17 cellular contexts compared by ENCODE assay signal in the genomic region with DNA sequence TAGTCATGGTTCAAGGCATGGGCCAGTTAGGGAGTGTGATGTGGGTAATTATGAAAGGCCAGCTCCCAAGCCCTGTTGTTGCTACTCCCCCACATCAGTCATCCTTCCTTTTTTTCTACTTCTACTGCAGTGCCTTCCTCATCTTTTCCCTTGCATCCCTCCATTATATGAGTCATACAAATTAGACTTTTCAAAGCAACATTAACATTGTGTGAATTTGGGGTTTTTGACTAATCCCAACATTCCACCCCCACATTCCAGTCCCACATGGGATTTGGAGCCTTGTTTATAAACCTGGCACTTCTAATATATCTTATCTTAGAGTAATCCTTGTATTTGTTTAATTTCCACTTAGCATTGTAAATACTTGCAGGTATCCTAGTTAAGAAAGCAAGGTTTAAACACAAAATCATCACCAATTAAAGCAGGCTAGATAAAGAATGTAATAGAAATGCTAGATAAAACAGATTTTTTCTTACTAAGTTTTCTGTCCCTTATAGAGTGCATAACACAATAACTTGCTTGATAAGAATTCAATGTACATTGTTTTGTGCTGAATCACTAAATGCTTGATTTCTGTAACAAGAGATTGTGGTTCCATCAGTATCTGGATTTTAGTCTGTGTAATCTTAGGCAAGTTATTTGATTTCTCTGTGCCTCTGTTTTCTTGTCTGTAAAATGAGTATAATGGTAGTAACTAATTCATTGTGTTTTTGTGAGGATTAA.
DNase-seq lines count a peak whose midpoint lies in the region; ATAC-seq and TF ChIP-seq lines count a peak whose summit lies in the region.
"Had no signal": no experiment of that assay in that cellular context is flagged by ENCODE, and none has a peak within 500 bp of the region (broad histone marks: within the 10 kb centered on the region; RNA-seq: fewer than 3 reads in every experiment).

No MANE protein-coding gene starts in this region.

- H3K36me3 ChIP-seq in left lung = no peaks in the 10 kb centered on the region
- H3K36me3 ChIP-seq: WERI-Rb-1 had no signal

- H3K4me3 ChIP-seq in AG10803 (ENCODE audit: low read length) (no peak overlapping the region), left lung (no peak overlapping the region)

- H3K9me3 ChIP-seq in left lung = no peaks in the 10 kb centered on the region

- H3K36me3 Mint-ChIP-seq in activated CD4-positive, alpha-beta memory T cell treated with anti-CD3 and anti-CD28 coated beads for 36 hours = no peaks in the 10 kb centered on the region
- H3K36me3 Mint-ChIP-seq: activated naive CD8-positive, alpha-beta T cell treated with anti-CD3 and anti-CD28 coated beads, Interleukin-2, amount 10 ng/mL, durations not matched to agents 7 days and 5 days; immature natural killer cell had no signal

- H3K27me3 ChIP-seq in left lung = no peaks in the 10 kb centered on the region

- no peaks in the 10 kb centered on the region for H3K4me1 Mint-ChIP-seq in activated CD4-positive, alpha-beta memory T cell treated with anti-CD3 and anti-CD28 coated beads for 36 hours (ENCODE audit: low read depth)
- H3K4me1 Mint-ChIP-seq: activated naive CD8-positive, alpha-beta T cell treated with anti-CD3 and anti-CD28 coated beads, Interleukin-2, amount 10 ng/mL, durations not matched to agents 7 days and 5 days; immature natural killer cell; stimulated activated naive CD8-positive, alpha-beta T cell treated with anti-CD3 and anti-CD28 coated beads, Interleukin-15, amount 100 ng/mL, for 72 hours had no signal

- DNase-seq in AG10803 (ENCODE audit: low read depth) (peak; percentile 6), Kasumi-1 (lab: John Stamatoyannopoulos, UW) (peak; percentile 18 to 31), astrocyte of the hippocampus (ENCODE audit: low read depth, low spot score) (peak; percentile 75), left lung (no peak), NCI-H2029 (lab: John Stamatoyannopoulos, UW) (no peak), NCI-H748 (lab: John Stamatoyannopoulos, UW; ENCODE audit: unreplicated experiment) (no peak)
- no peak for DNase-seq in activated CD4-positive, alpha-beta memory T cell treated with anti-CD3 and anti-CD28 coated beads for 36 hours
- DNase-seq: activated naive CD8-positive, alpha-beta T cell treated with anti-CD3 and anti-CD28 coated beads, Interleukin-2, amount 10 ng/mL, durations not matched to agents 7 days and 5 days; C1 segment of cervical spinal cord; GF-D8; immature natural killer cell; NCI-H1694 treated with DMSO at 0.1 percent for 48 hours; NCI-H526 treated with DMSO at 0.1 percent for 48 hours; SIG-M5; stimulated activated naive CD8-positive, alpha-beta T cell treated with anti-CD3 and anti-CD28 coated beads, Interleukin-15, amount 100 ng/mL, for 72 hours; WERI-Rb-1 had no signal

- POLR2A ChIA-PET in activated CD4-positive, alpha-beta memory T cell treated with anti-CD3 and anti-CD28 coated beads for 36 hours (lab: Charles Lee) = no interaction called here

- intact Hi-C loops in left lung (cut with DNase I) = no loop called here
- intact Hi-C loops in activated CD4-positive, alpha-beta memory T cell treated with anti-CD3 and anti-CD28 coated beads for 36 hours (cut with micrococcal nuclease) = no loop called here

- no peak for TF ChIP-seq CTCF in AG10803 (conservative IDR thresholded peaks at IDR 0.05; ENCODE audit: low read length)
- no peak for TF ChIP-seq CTCF in left lung (IDR thresholded peaks at IDR 0.05)

- no peaks in the 10 kb centered on the region for H3K27me3 Mint-ChIP-seq in activated CD4-positive, alpha-beta memory T cell treated with anti-CD3 and anti-CD28 coated beads for 36 hours
- H3K27me3 Mint-ChIP-seq: activated naive CD8-positive, alpha-beta T cell treated with anti-CD3 and anti-CD28 coated beads, Interleukin-2, amount 10 ng/mL, durations not matched to agents 7 days and 5 days; stimulated activated naive CD8-positive, alpha-beta T cell treated with anti-CD3 and anti-CD28 coated beads, Interleukin-15, amount 100 ng/mL, for 72 hours had no signal

- no peaks in the 10 kb centered on the region for H3K9me3 Mint-ChIP-seq in activated CD4-positive, alpha-beta memory T cell treated with anti-CD3 and anti-CD28 coated beads for 36 hours
- H3K9me3 Mint-ChIP-seq: activated naive CD8-positive, alpha-beta T cell treated with anti-CD3 and anti-CD28 coated beads, Interleukin-2, amount 10 ng/mL, durations not matched to agents 7 days and 5 days; stimulated activated naive CD8-positive, alpha-beta T cell treated with anti-CD3 and anti-CD28 coated beads, Interleukin-15, amount 100 ng/mL, for 72 hours had no signal

- no peaks in the 10 kb centered on the region for H3K4me1 ChIP-seq in left lung

- no peak overlapping the region for H3K4me3 Mint-ChIP-seq in activated CD4-positive, alpha-beta memory T cell treated with anti-CD3 and anti-CD28 coated beads for 36 hours
- H3K4me3 Mint-ChIP-seq: activated naive CD8-positive, alpha-beta T cell treated with anti-CD3 and anti-CD28 coated beads, Interleukin-2, amount 10 ng/mL, durations not matched to agents 7 days and 5 days; immature natural killer cell; stimulated activated naive CD8-positive, alpha-beta T cell treated with anti-CD3 and anti-CD28 coated beads, Interleukin-15, amount 100 ng/mL, for 72 hours had no signal

- CTCF ChIA-PET in activated CD4-positive, alpha-beta memory T cell treated with anti-CD3 and anti-CD28 coated beads for 36 hours (lab: Charles Lee) = no interaction called here

- no peak overlapping the region for H3K27ac Mint-ChIP-seq in activated CD4-positive, alpha-beta memory T cell treated with anti-CD3 and anti-CD28 coated beads for 36 hours
- H3K27ac Mint-ChIP-seq: activated naive CD8-positive, alpha-beta T cell treated with anti-CD3 and anti-CD28 coated beads, Interleukin-2, amount 10 ng/mL, durations not matched to agents 7 days and 5 days; immature natural killer cell; stimulated activated naive CD8-positive, alpha-beta T cell treated with anti-CD3 and anti-CD28 coated beads, Interleukin-15, amount 100 ng/mL, for 72 hours had no signal

- no peak overlapping the region for H3K27ac ChIP-seq in left lung
- H3K27ac ChIP-seq: WERI-Rb-1 had no signal

- ATAC-seq in left lung (peak; percentile 67), HG02970 (IDR thresholded peaks at IDR 0.05; ENCODE audit: low FRiP score, unreplicated experiment) (no peak)
- ATAC-seq: stimulated activated naive CD8-positive, alpha-beta T cell treated with anti-CD3 and anti-CD28 coated beads, Interleukin-15, amount 100 ng/mL, for 72 hours had no signal

Comparison
In these comparisons a context has a peak if more than half of its experiments do, and no peak if none do; other contexts are left out.
1. DNase-seq: peak in AG10803 (single experiment), Kasumi-1 (2 of 2) and astrocyte of the hippocampus (single experiment); none in left lung (0 of 2), NCI-H2029 (single experiment), NCI-H748 (single experiment) and activated CD4-positive, alpha-beta memory T cell treated with anti-CD3 and anti-CD28 coated beads for 36 hours (single experiment).